18 cellular contexts compared by ENCODE assay signal in the genomic region with DNA sequence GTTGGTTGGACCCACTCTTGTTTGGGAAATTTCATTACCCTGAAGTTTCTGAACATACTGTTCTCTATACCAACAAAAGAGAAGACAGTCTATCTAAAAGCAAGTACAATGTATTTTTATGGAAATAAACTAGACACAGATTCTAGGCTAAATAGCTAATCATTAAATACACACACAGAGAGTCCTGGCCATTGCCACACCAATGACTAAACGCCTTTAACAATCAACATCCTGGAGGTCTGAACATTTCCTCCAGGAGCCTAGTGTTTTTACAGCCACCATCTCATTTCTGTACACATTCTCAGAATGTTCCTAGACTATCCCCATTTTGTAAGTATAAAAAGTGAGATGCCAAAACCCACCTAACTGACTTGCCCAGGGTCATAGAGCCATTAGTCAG.
DNase-seq lines count a peak whose midpoint lies in the region; ATAC-seq and TF ChIP-seq lines count a peak whose summit lies in the region.
"Had no signal": no experiment of that assay in that cellular context is flagged by ENCODE, and none has a peak within 500 bp of the region (broad histone marks: within the 10 kb centered on the region; RNA-seq: fewer than 3 reads in every experiment).

No MANE protein-coding gene starts in this region.

- 38 to 94% methylated on average over 1 of the region's 1 CpG for WGBS in esophagus squamous epithelium, 2 donors

- no TSS peak for BruUV-seq in Calu3 (replicated peaks; lab: Mats Ljungman, UMichigan)

- peak overlapping the region; percentile 32 for H3K27ac ChIP-seq in colonic mucosa
- peak overlapping the region in 3 of 4 donors; percentile 15 to 24 (median 23) for H3K27ac ChIP-seq in esophagus squamous epithelium
- H3K27ac ChIP-seq: BLaER1, GM23248 had no signal

- H3K27ac Mint-ChIP-seq in Calu3 (ENCODE audit: unreplicated experiment): no peak overlapping the region

- intact Hi-C loops in Calu3 (cut with micrococcal nuclease; ENCODE audit: unreplicated experiment): loop anchor here (10.0 kb wide), 1 partner anchor 141 kb away; no protein-coding TSS in a partner anchor
- intact Hi-C loops in colonic mucosa (cut with DNase I): no loop called here
- intact Hi-C loops in esophagus squamous epithelium (cut with DNase I): no loop called here
- intact Hi-C loops in mucosa of descending colon (cut with DNase I, micrococcal nuclease): no loop called here

- ATAC-seq in mucosa of descending colon (peak; percentile 37), HG03175 (IDR thresholded peaks at IDR 0.05; ENCODE audit: unreplicated experiment) (no peak)
- ATAC-seq: GM12878, HCT116, HepG2 had no signal

- H3K4me3 ChIP-seq in colonic mucosa: no peak overlapping the region
- no peak overlapping the region for H3K4me3 ChIP-seq in esophagus squamous epithelium
- no peak overlapping the region for H3K4me3 ChIP-seq in mucosa of descending colon
- H3K4me3 ChIP-seq: BLaER1, GM12878, GM23248 had no signal

- H3K36me3 ChIP-seq in colonic mucosa (no peaks in the 10 kb centered on the region), esophagus squamous epithelium (no peaks in the 10 kb centered on the region), mucosa of descending colon (ENCODE audit: low read depth) (no peaks in the 10 kb centered on the region)
- H3K36me3 ChIP-seq: BLaER1 had no signal

- no peaks in the 10 kb centered on the region for H3K27me3 Mint-ChIP-seq in Calu3 (ENCODE audit: unreplicated experiment)

- no peaks in the 10 kb centered on the region for H3K9me3 ChIP-seq in colonic mucosa
- H3K9me3 ChIP-seq in esophagus squamous epithelium: no peaks in the 10 kb centered on the region
- H3K9me3 ChIP-seq in mucosa of descending colon: no peaks in the 10 kb centered on the region
- H3K9me3 ChIP-seq: BLaER1, Caco-2 had no signal

- peaks cover 8% of the 10 kb centered on the region for H3K36me3 Mint-ChIP-seq in Calu3 (ENCODE audit: insufficient read depth, unreplicated experiment)

- peaks cover 21% of the 10 kb centered on the region for H3K4me1 Mint-ChIP-seq in Calu3 (ENCODE audit: low read depth, unreplicated experiment)
- H3K4me1 Mint-ChIP-seq: CD8-positive, alpha-beta memory T cell had no signal

- no peak overlapping the region for H3K9ac ChIP-seq in colonic mucosa (ENCODE audit: low read depth in 2 of 2, low read length in 2 of 2)
- H3K9ac ChIP-seq: BLaER1, GM23248 had no signal

- DNase-seq in Calu3 (peak; percentile 3), colonic mucosa (no peak), esophagus squamous epithelium (lab: John Stamatoyannopoulos, UW) (no peak), mucosa of descending colon (no peak), GM10248 (ENCODE audit: extremely low spot score) (no peak), amygdala (lab: John Stamatoyannopoulos, UW) (no peak), NCI-H1436 treated with DMSO at 0.1 percent for 48 hours (lab: John Stamatoyannopoulos, UW) (no peak)
- DNase-seq: 8988T; AML-193; Caco-2; CD8-positive, alpha-beta memory T cell; DMS 273 treated with DMSO at 0.1 percent for 48 hours; GM23248 had no signal

- POLR2A ChIA-PET in GM10248 (lab: Yijun Ruan, JAX): no interaction called here

- no peaks in the 10 kb centered on the region for H3K9me3 Mint-ChIP-seq in Calu3 (ENCODE audit: low read depth, unreplicated experiment)
- H3K9me3 Mint-ChIP-seq: CD8-positive, alpha-beta memory T cell had no signal

- H3K4me1 ChIP-seq in colonic mucosa: no peaks in the 10 kb centered on the region
- peaks cover 0 to 38% (median 10%) of the 10 kb centered on the region in 3 donors for H3K4me1 ChIP-seq in esophagus squamous epithelium
- peaks cover 7% of the 10 kb centered on the region for H3K4me1 ChIP-seq in mucosa of descending colon (ENCODE audit: low read depth)

- TF ChIP-seq POLR2A in esophagus squamous epithelium (IDR thresholded peaks at IDR 0.05): no peak

- TF ChIP-seq CTCF in Calu3 (IDR thresholded peaks at IDR 0.05; ENCODE audit: unreplicated experiment) (no peak), colonic mucosa (IDR thresholded peaks at IDR 0.05) (no peak), esophagus squamous epithelium (IDR thresholded peaks at IDR 0.05) (no peak), mucosa of descending colon (IDR thresholded peaks at IDR 0.05) (no peak), GM10248 (IDR thresholded peaks at IDR 0.05; ENCODE audit: control extremely low read depth, extremely low read depth, low read depth, missing control alignments) (no peak)

- CTCF ChIA-PET in Calu3 (lab: Charles Lee) (no interaction called here), GM10248 (lab: Yijun Ruan, JAX) (interaction anchor here (1.3 kb wide), 1 partner anchor 10 kb away, joined by 3 read pairs; no protein-coding TSS in a partner anchor)

- no peaks in the 10 kb centered on the region for H3K27me3 ChIP-seq in colonic mucosa
- H3K27me3 ChIP-seq in esophagus squamous epithelium: no peaks in the 10 kb centered on the region
- H3K27me3 ChIP-seq: BLaER1 had no signal

- H3K4me3 Mint-ChIP-seq in Calu3 (ENCODE audit: low read depth, unreplicated experiment): no peak overlapping the region
- H3K4me3 Mint-ChIP-seq: CD8-positive, alpha-beta memory T cell had no signal
